In the genomic region with DNA sequence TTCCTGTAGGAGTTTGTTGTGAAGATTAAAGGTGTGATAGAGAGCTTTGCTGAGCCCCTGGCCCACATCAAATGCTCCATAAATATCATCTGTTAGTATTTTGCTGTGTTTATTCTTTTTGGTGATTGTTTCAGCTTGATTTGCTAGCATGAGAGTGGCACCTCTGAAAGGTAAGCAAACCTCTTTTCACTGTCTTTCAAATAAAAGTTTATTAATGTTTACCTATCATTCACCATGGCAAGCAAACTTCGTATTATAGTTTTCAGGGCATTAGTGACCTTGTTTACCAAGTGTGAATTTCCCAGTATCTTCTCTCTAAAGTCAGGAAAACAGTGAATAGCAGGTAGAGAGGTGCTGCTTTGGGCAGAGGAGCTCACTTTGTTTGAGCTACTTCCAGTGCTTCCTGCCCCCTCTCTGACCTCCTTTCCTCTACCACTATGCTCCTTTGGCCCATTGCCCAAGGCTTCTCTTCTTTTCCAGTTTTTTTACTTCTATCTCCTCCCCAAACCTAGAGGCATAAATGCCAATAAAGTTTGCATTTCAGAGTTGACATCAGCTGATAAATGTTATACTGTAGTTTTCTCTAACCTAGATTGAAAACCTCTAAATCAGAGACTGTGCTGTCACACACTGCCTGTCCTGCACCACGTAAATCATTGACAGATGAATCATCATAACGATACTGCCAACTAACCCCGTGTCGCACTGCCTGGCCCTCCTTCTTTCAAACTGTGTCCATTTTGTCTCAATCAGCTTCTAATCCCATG, we compare ENCODE assay signal across 9 cellular contexts.
DNase-seq lines count a peak whose midpoint lies in the region; ATAC-seq and TF ChIP-seq lines count a peak whose summit lies in the region.
"Had no signal": no experiment of that assay in that cellular context is flagged by ENCODE, and none has a peak within 500 bp of the region (broad histone marks: within the 10 kb centered on the region; RNA-seq: fewer than 3 reads in every experiment).

No MANE protein-coding gene starts in this region.

- H3K27me3 ChIP-seq in BE2C, result no peaks in the 10 kb centered on the region
- H3K27me3 ChIP-seq in fibroblast of lung (ENCODE audit: control insufficient read depth, insufficient read depth, low read length), result no peaks in the 10 kb centered on the region
- H3K27me3 ChIP-seq: heart right ventricle had no signal

- no peaks in the 10 kb centered on the region for H3K79me2 ChIP-seq in fibroblast of lung (ENCODE audit: control insufficient read depth, insufficient read depth, low read length)

- H3K36me3 ChIP-seq in BE2C, result no peaks in the 10 kb centered on the region
- H3K36me3 ChIP-seq in fibroblast of lung (ENCODE audit: control insufficient read depth, insufficient read depth, low read length), result no peaks in the 10 kb centered on the region
- H3K36me3 ChIP-seq: heart right ventricle had no signal

- DNase-seq in BE2C (peak; percentile 62), fibroblast of lung (ENCODE audit: low read depth in 2 of 2) (peak; percentile 4 to 8), Ammon's horn (ENCODE audit: low spot score) (no peak), activated gamma-delta T cell (lab: John Stamatoyannopoulos, UW) (no peak), NOMO-1 (lab: John Stamatoyannopoulos, UW; ENCODE audit: unreplicated experiment in 2 of 2) (no peak), KG1 (lab: John Stamatoyannopoulos, UW) (no peak)
- DNase-seq: heart right ventricle had no signal

- H3K4me3 ChIP-seq in BE2C (ENCODE audit: low read depth, low read length) (0 out of 2 replicates have a peak overlapping the region, but pooled peaks have one; percentile 12), fibroblast of lung (replicated peaks in 1 of 4; ENCODE audit: control extremely low read depth in 1 of 4, insufficient read depth in 1 of 4, low read depth in 3 of 4, low read length in 4 of 4) (no peak overlapping the region)
- H3K4me3 ChIP-seq: heart right ventricle had no signal

- H2AFZ ChIP-seq in fibroblast of lung (ENCODE audit: low read length), result no peak overlapping the region

- no peak overlapping the region for H3K4me2 ChIP-seq in fibroblast of lung (ENCODE audit: extremely low read depth, insufficient read depth, low read length)

- peak; percentile 100 for ATAC-seq in GM19463 (IDR thresholded peaks at IDR 0.05; ENCODE audit: unreplicated experiment)
- peak; percentile 98 for ATAC-seq in HG03460 (IDR thresholded peaks at IDR 0.05; ENCODE audit: unreplicated experiment)

- no peak overlapping the region for H3K27ac ChIP-seq in fibroblast of lung (ENCODE audit: insufficient read depth, low read length)
- H3K27ac ChIP-seq: heart right ventricle had no signal

- H3K4me1 ChIP-seq in BE2C, result peaks cover 38% of the 10 kb centered on the region
- no peaks in the 10 kb centered on the region for H3K4me1 ChIP-seq in fibroblast of lung (ENCODE audit: control insufficient read depth, extremely low read depth, insufficient read depth, low read length)

- no peaks in the 10 kb centered on the region for H4K20me1 ChIP-seq in fibroblast of lung (ENCODE audit: control insufficient read depth, extremely low read depth, insufficient read depth, low read length)

- no peaks in the 10 kb centered on the region for H3K9me3 ChIP-seq in BE2C
- no peaks in the 10 kb centered on the region for H3K9me3 ChIP-seq in fibroblast of lung (ENCODE audit: control insufficient read depth, insufficient read depth, low read depth, low read length)
- H3K9me3 ChIP-seq: heart right ventricle had no signal

- H3K9ac ChIP-seq in fibroblast of lung (ENCODE audit: insufficient read depth, low read length), result no peak overlapping the region

- no peak for TF ChIP-seq CTCF in BE2C (IDR thresholded peaks at IDR 0.05; ENCODE audit: low read depth, low read length)
- TF ChIP-seq CTCF in fibroblast of lung (conservative IDR thresholded peaks at IDR 0.05 in 1 of 2, IDR thresholded peaks at IDR 0.05 in 1 of 2; ENCODE audit: low read depth in 1 of 2, low read length in 2 of 2), result no peak

Comparison
In these comparisons a context has a peak if more than half of its experiments do, and no peak if none do; other contexts are left out.
1. DNase-seq: peak in BE2C (single experiment) and fibroblast of lung (2 of 2); none in Ammon's horn (single experiment), activated gamma-delta T cell (single experiment), NOMO-1 (0 of 2) and KG1 (single experiment).